ENCODE assay signal across 1 cellular context in genomic region chr9:113619156-113619861, GRCh38.
TF ChIP-seq lines count a peak whose summit lies in the region.

No MANE protein-coding gene starts in this region.

TF ChIP-seq in H1, 55 proteins besides CTCF, POLR2A, EP300 and RAD21 (continued from another document):
- TF ChIP-seq JUN (IDR thresholded peaks at IDR 0.05; ENCODE audit: low read depth, low read length) (no peak), JUND (IDR thresholded peaks at IDR 0.05; ENCODE audit: low read length) (no peak), NRF1 (IDR thresholded peaks at IDR 0.05; ENCODE audit: low read depth, low read length) (no peak), ATF2 (IDR thresholded peaks at IDR 0.05; ENCODE audit: low read length) (no peak), MAFK (IDR thresholded peaks at IDR 0.05; ENCODE audit: low read depth, low read length) (no peak), EZH2 (IDR thresholded peaks at IDR 0.05; ENCODE audit: low read depth, low read length, severe bottlenecking) (no peak), SIN3A (conservative IDR thresholded peaks at IDR 0.05 in 1 of 2, IDR thresholded peaks at IDR 0.05 in 1 of 2; ENCODE audit: low read depth in 1 of 2, low read length in 2 of 2) (no peak), SP1 (IDR thresholded peaks at IDR 0.05; ENCODE audit: low read depth, low read length) (no peak), USF2 (IDR thresholded peaks at IDR 0.05; ENCODE audit: low read length) (no peak)
